Comparison of ENCODE assay signal across 8 cellular contexts in the genomic region with DNA sequence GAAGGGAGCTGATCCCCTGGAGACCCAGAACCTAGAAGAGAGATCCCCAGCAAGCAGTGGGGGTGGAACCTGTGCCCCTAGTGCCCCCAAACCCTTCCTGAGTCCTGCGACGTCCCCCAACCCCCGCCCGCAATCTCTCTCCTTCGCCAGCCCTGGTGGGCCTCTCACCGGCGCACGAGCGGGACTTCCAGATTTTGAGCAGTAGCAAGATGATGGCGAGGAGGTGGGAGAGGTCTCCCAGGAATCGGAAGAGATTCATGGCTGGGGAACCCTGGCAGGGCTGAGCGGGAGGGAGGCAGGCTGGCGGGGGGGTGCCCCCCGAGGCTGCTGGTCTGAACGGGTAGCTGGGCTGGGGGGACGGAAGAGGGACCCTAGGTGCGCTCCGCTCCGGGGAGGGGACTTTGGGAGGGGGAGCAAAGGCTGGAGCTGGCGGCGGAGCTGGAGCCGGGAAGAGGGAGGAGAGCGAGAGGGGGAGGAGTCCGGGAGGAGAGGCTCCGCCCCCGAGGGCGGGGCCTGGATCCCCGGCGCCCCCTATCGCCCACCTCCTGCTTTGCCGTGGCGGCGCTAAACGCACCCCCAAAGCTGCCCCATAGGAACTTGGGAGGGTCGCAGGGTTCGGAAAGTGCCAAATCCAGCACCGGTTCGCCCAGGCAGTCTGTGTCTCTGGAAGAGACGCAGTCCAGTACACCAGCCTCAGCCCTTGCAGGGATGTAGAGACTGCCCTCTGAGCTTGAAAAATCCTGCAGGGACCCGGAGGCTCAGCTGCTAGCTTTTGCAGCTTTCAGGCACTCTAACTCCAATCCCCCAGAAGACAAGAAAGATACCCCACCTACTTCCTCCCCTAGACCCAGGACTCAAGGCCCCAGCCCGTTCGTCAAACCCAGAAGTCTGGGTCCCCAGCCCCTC. TPM values are rescaled to one million over a fixed set of nuclear protein-coding genes. Genes with fewer than 3 reads are reported as not detected.
DNase-seq lines count a peak whose midpoint lies in the region; ATAC-seq, FAIRE-seq and TF ChIP-seq lines count a peak whose summit lies in the region.

Gene KDELR1, minus strand, starts transcription at position 452 of the 906 bp plus-strand sequence. Its CDS starts 193 bp downstream, at position 259.

- FAIRE-seq in small intestine (lab: Jason Lieb, UNC), result no peak

- no peaks in the 10 kb centered on the region for H3K9me3 ChIP-seq in small intestine (ENCODE audit: control insufficient read depth, low read depth)

- DNase-seq in Daoy (ENCODE audit: low read depth), result peak; percentile 76
- DNase-seq in HCEC 1CT, result peak; percentile 71
- DNase-seq in NCI-H146 treated with DMSO at 0.1 percent for 48 hours (lab: John Stamatoyannopoulos, UW; ENCODE audit: unreplicated experiment), result peak; percentile 37
- DNase-seq in cardiac fibroblast (ENCODE audit: low read depth in 2 of 2), result peak; percentile 77 to 83
- DNase-seq in immature natural killer cell, result peak; percentile 73 to 76 (median 75)
- peak; percentile 82 for DNase-seq in small intestine

- H3K9me3 Mint-ChIP-seq in immature natural killer cell, result peaks cover 0 to 2% (median 0%) of the 10 kb centered on the region in 6 donors

- peak within 1 kb of the TSS; percentile 84 to 97 (median 90) for H3K27ac Mint-ChIP-seq in immature natural killer cell

- peaks cover 15 to 27% of the 10 kb centered on the region in 2 donors for H3K4me1 Mint-ChIP-seq in immature natural killer cell

- no peak for ATAC-seq in GM18861 (IDR thresholded peaks at IDR 0.05; ENCODE audit: unreplicated experiment)

- TF ChIP-seq CTCF in WI38 (IDR thresholded peaks at IDR 0.05; ENCODE audit: low read depth, low read length), result peak; percentile 91
- peak; percentile 93 for TF ChIP-seq CTCF in cardiac fibroblast (IDR thresholded peaks at IDR 0.05; ENCODE audit: low read depth, low read length)

- H3K27ac ChIP-seq in small intestine (ENCODE audit: low read depth in 1 of 2, low read length in 1 of 2), result peak within 1 kb of the TSS; percentile 81 to 88

- peaks cover 0 to 5% of the 10 kb centered on the region in 2 donors for H3K36me3 ChIP-seq in small intestine (ENCODE audit: control insufficient read depth in 2 of 2, insufficient read depth in 2 of 2, low read length in 2 of 2)

- peaks cover 0 to 8% (median 5%) of the 10 kb centered on the region in 3 donors for H3K36me3 Mint-ChIP-seq in immature natural killer cell

- H3K27me3 Mint-ChIP-seq in immature natural killer cell (ENCODE audit: low read depth in 3 of 3), result peaks cover 3 to 27% (median 9%) of the 10 kb centered on the region in 3 donors

- H3K4me3 ChIP-seq in WI38 (ENCODE audit: low read depth, low read length) (peak within 1 kb of the TSS; percentile 98), cardiac fibroblast (replicated peaks in 1 of 2; ENCODE audit: low read depth in 2 of 2, low read length in 2 of 2) (peak within 1 kb of the TSS; percentile 96), small intestine (ENCODE audit: low read depth in 1 of 2, low read length in 2 of 2) (peak within 1 kb of the TSS; percentile 76 to 92)

- peaks cover 0 to 6% of the 10 kb centered on the region in 2 donors for H3K4me1 ChIP-seq in small intestine (ENCODE audit: control insufficient read depth in 2 of 2, insufficient read depth in 1 of 2, low read depth in 1 of 2, low read length in 1 of 2)

- 2 to 4% (median 3%) methylated on average over 33 to 42 of the region's 42 CpGs for WGBS in small intestine, 3 donors

- peaks cover 5 to 22% of the 10 kb centered on the region in 2 donors for H3K27me3 ChIP-seq in small intestine (ENCODE audit: control insufficient read depth in 2 of 2, insufficient read depth in 2 of 2, low read length in 2 of 2)

- peak within 1 kb of the TSS; percentile 83 to 94 (median 90) for H3K4me3 Mint-ChIP-seq in immature natural killer cell

RNA-seq across cellular contexts. Expression of gene KDELR1, which starts in this region (rescaled TPM):
- total RNA-seq in Daoy (2014; rRNA removed; shearing (Covaris generic)), result 54.5 and 61.0 TPM in 2 replicates
- polyA plus RNA-seq in immature natural killer cell (10 to 100 TPM; 14.8 to 30.5 (median 20.2) TPM), small intestine (100 to 1,000 TPM in 2 of 3 donors, 10 to 100 TPM in 1; 95.4 to 231 (median 101) TPM)
